1 cellular context compared by ENCODE assay signal in genomic region chr11:68143310-68143689, GRCh38.
A peak's percentile ranks its signal among the peaks of the same experiment; 100 is the strongest.
TF ChIP-seq lines count a peak whose summit lies in the region.

No MANE protein-coding gene starts in this region.

TF ChIP-seq in HepG2, 621 proteins besides CTCF, POLR2A, EP300 and RAD21:
- peak; percentile 52; the same call in 1 of the 2 replicates for TF ChIP-seq FOSL2 (CRISPR knock-in tag; IDR thresholded peaks at IDR 0.05)
- no peak for TF ChIP-seq FOXO4 (CRISPR knock-in tag; conservative IDR thresholded peaks at IDR 0.05)
- TF ChIP-seq KDM1A (CRISPR knock-in tag; IDR thresholded peaks at IDR 0.05): peak; percentile 71; the same call in 1 of the 2 replicates
- TF ChIP-seq ZNF629 (CRISPR knock-in tag; conservative IDR thresholded peaks at IDR 0.05): peak; percentile 93
- TF ChIP-seq KAT8 (CRISPR knock-in tag; IDR thresholded peaks at IDR 0.05): no peak
- TF ChIP-seq ZMYM3 (CRISPR knock-in tag; IDR thresholded peaks at IDR 0.05): peak; percentile 31; the same call in 1 of the 2 replicates
